35 cellular contexts compared by ENCODE assay signal in genomic region chr6:39016831-39017230, GRCh38.
"Had no signal": no experiment of that assay in that cellular context is flagged by ENCODE, and none has a peak within 500 bp of the region (broad histone marks: within the 10 kb centered on the region; RNA-seq: fewer than 3 reads in every experiment).

No MANE protein-coding gene starts in this region.

- DNase-seq: Karpas-422, Kasumi-1, MG63, MM.1S, MV-4-11, NCI-H1048, NCI-H1092, NCI-H1092 treated with DMSO at 0.1 percent for 48 hours, NCI-H1105, NCI-H1105 treated with DMSO at 0.1 percent for 48 hours, NCI-H1417, NCI-H1417 treated with DMSO at 0.1 percent for 48 hours, NCI-H1436, NCI-H1436 treated with DMSO at 0.1 percent for 48 hours, NCI-H146, NCI-H1694, NCI-H1694 treated with DMSO at 0.1 percent for 48 hours, NCI-H187, NCI-H187 treated with DMSO at 0.1 percent for 48 hours, NCI-H1930, NCI-H2029, NCI-H2029 treated with DMSO at 0.1 percent for 48 hours, NCI-H2081, NCI-H2081 treated with DMSO at 0.1 percent for 48 hours, NCI-H2107, NCI-H2171, NCI-H2171 treated with DMSO at 0.1 percent for 48 hours, NCI-H2227 treated with DMSO at 0.1 percent for 48 hours, NCI-H226, NCI-H345, NCI-H446, NCI-H446 treated with DMSO at 0.1 percent for 48 hours, NCI-H510A, NCI-H510A treated with DMSO at 0.1 percent for 48 hours, NCI-H524 had no signal
